Comparison of ENCODE assay signal across 8 cellular contexts in the genomic region with DNA sequence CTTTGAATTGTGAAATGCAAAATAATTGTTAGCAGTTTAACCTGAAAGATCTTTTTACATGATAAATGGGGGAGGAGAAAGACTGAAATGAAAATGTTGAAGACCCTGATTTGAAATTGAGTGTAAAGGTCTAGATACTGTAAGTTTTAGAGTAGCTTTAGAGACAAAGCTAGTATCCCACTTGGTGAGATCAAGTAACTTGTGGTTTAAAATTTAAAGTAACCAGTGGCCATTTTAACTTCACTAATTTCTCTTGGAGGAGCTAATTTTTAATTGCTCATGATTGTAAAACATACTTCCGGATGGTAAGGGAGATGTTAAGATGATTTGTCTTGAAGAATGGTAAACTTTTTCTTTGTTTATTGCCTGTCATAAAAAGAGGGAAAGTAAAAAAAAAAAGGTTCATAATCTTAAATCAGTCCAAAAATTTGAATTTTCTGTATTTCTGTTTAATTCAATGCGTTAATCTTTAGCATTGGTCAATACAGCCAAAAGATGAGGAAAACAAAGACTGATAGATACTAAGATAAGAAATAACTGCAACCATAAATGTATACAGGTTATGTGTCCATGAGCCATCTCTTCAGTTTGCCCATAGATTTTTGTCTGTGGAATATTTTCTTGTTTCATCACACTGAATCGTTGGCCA. TPM values are rescaled to one million over a fixed set of nuclear protein-coding genes. Genes with fewer than 3 reads are reported as not detected.
DNase-seq lines count a peak whose midpoint lies in the region; FAIRE-seq and TF ChIP-seq lines count a peak whose summit lies in the region.

No MANE protein-coding gene starts in this region.

- FAIRE-seq in kidney (lab: Jason Lieb, UNC), result peak; percentile 42

- H3K36me3 ChIP-seq in HAP-1 (replicated peaks) (peaks cover 59% of the 10 kb centered on the region), kidney (ENCODE audit: control insufficient read depth in 1 of 2, insufficient read depth in 2 of 2, low read length in 2 of 2) (peaks cover 6 to 7% of the 10 kb centered on the region in 2 donors)

- H3K9ac ChIP-seq in kidney (ENCODE audit: low read length in 2 of 2), result peak overlapping the region; percentile 88 to 97

- peaks cover 60% of the 10 kb centered on the region for H3K4me1 Mint-ChIP-seq in activated T-helper 2 cell treated with anti-CD3 and anti-CD28 coated beads, Interferon-gamma antibody, Interleukin-2, Interleukin-4, amounts not matched to agents 10 μg/mL and 5 μg/mL and 100 μg/mL, durations not matched to agents 14 hours and 24 hours and 36 hours (ENCODE audit: low read depth)

- intact Hi-C loops in activated T-helper 2 cell treated with anti-CD3 and anti-CD28 coated beads, Interferon-gamma antibody, Interleukin-2, Interleukin-4, amounts not matched to agents 10 μg/mL and 5 μg/mL and 100 μg/mL, durations not matched to agents 14 hours and 24 hours and 36 hours (cut with micrococcal nuclease), result loop anchor here (5.0 kb wide), 1 partner anchor 32 kb away; no protein-coding TSS in a partner anchor
- intact Hi-C loops in kidney (cut with DNase I), result no loop called here

- peak overlapping the region; percentile 97 to 99 for H3K27ac ChIP-seq in kidney (ENCODE audit: low read depth in 2 of 2, low read length in 2 of 2)

- H3K4me3 Mint-ChIP-seq in activated T-helper 2 cell treated with anti-CD3 and anti-CD28 coated beads, Interferon-gamma antibody, Interleukin-2, Interleukin-4, amounts not matched to agents 10 μg/mL and 5 μg/mL and 100 μg/mL, durations not matched to agents 14 hours and 24 hours and 36 hours (ENCODE audit: low read depth), result peak overlapping the region; percentile 91

- no peaks in the 10 kb centered on the region for H3K9me3 Mint-ChIP-seq in activated T-helper 2 cell treated with anti-CD3 and anti-CD28 coated beads, Interferon-gamma antibody, Interleukin-2, Interleukin-4, amounts not matched to agents 10 μg/mL and 5 μg/mL and 100 μg/mL, durations not matched to agents 14 hours and 24 hours and 36 hours

- DNase-seq in A172 (ENCODE audit: low spot score), result peak; percentile 30
- DNase-seq in HAP-1 (ENCODE audit: low spot score in 2 of 2), result no peak
- no peak for DNase-seq in activated T-helper 2 cell treated with anti-CD3 and anti-CD28 coated beads, Interferon-gamma antibody, Interleukin-2, Interleukin-4, amounts not matched to agents 10 μg/mL and 5 μg/mL and 100 μg/mL, durations not matched to agents 14 hours and 24 hours and 36 hours (ENCODE audit: low spot score)
- DNase-seq in kidney, result no peak
- peak; percentile 71 for DNase-seq in superior temporal gyrus (ENCODE audit: extremely low spot score)
- no peak for DNase-seq in NCI-H446 treated with DMSO at 0.1 percent for 48 hours (lab: John Stamatoyannopoulos, UW)
- no peak for DNase-seq in stimulated activated CD4-positive, alpha-beta T cell treated with anti-CD3 and anti-CD28 coated beads, Interleukin-4, amount 100 ng/mL, for 4 hours
- no peak for DNase-seq in GDM1 (lab: John Stamatoyannopoulos, UW)

- H3K9me3 ChIP-seq in HAP-1 (no peaks in the 10 kb centered on the region), kidney (ENCODE audit: control insufficient read depth in 1 of 2, low read length in 2 of 2) (no peaks in the 10 kb centered on the region)

- no peaks in the 10 kb centered on the region for H3K27me3 ChIP-seq in HAP-1 (ENCODE audit: low read depth)

- in situ Hi-C loops in HAP-1 (cut with MboI; ENCODE audit: low sequenced_read_pairs), result loop anchor here (5.0 kb wide), 1 partner anchor 68 kb away; no protein-coding TSS in a partner anchor

- TF ChIP-seq CTCF in kidney (IDR thresholded peaks at IDR 0.05; ENCODE audit: borderline replicate concordance, extremely low read depth, insufficient read depth), result no peak

- peaks cover 47% of the 10 kb centered on the region for H3K4me1 ChIP-seq in HAP-1
- H3K4me1 ChIP-seq in kidney (ENCODE audit: control insufficient read depth in 1 of 2, insufficient read depth in 1 of 2, low read depth in 1 of 2, low read length in 2 of 2), result peaks cover 7 to 11% of the 10 kb centered on the region in 2 donors

- peak overlapping the region; percentile 98 for H3K27ac Mint-ChIP-seq in activated T-helper 2 cell treated with anti-CD3 and anti-CD28 coated beads, Interferon-gamma antibody, Interleukin-2, Interleukin-4, amounts not matched to agents 10 μg/mL and 5 μg/mL and 100 μg/mL, durations not matched to agents 14 hours and 24 hours and 36 hours

- H3K36me3 Mint-ChIP-seq in activated T-helper 2 cell treated with anti-CD3 and anti-CD28 coated beads, Interferon-gamma antibody, Interleukin-2, Interleukin-4, amounts not matched to agents 10 μg/mL and 5 μg/mL and 100 μg/mL, durations not matched to agents 14 hours and 24 hours and 36 hours (ENCODE audit: low read depth), result peaks cover 59% of the 10 kb centered on the region

- H3K4me3 ChIP-seq in HAP-1, result peak overlapping the region; percentile 58
- H3K4me3 ChIP-seq in kidney (ENCODE audit: low read length in 2 of 2), result peak overlapping the region; percentile 78 to 83

- H3K27me3 Mint-ChIP-seq in activated T-helper 2 cell treated with anti-CD3 and anti-CD28 coated beads, Interferon-gamma antibody, Interleukin-2, Interleukin-4, amounts not matched to agents 10 μg/mL and 5 μg/mL and 100 μg/mL, durations not matched to agents 14 hours and 24 hours and 36 hours (ENCODE audit: low read depth), result no peaks in the 10 kb centered on the region

RNA-seq across cellular contexts. Expression of a gene that starts 15.2 kb away (rescaled TPM):
- total RNA-seq in A172 (2014; rRNA removed; shearing (Covaris generic)), result 21.2 and 22.8 TPM in 2 replicates
- total RNA-seq in activated T-helper 2 cell treated with anti-CD3 and anti-CD28 coated beads, Interferon-gamma antibody, Interleukin-2, Interleukin-4, amounts not matched to agents 10 μg/mL and 5 μg/mL and 100 μg/mL, durations not matched to agents 14 hours and 24 hours and 36 hours, result 105 and 111 TPM in 2 replicates
- 137 TPM for total RNA-seq in kidney
- polyA plus RNA-seq in kidney (ENCODE audit: insufficient read depth, low read depth, low replicate concordance), result 22.5 TPM

Comparison
In these comparisons a context has a peak if more than half of its experiments do, and no peak if none do; other contexts are left out.
1. DNase-seq: peak in A172 (single experiment) and superior temporal gyrus (single experiment); none in HAP-1 (0 of 2), activated T-helper 2 cell treated with anti-CD3 and anti-CD28 coated beads, Interferon-gamma antibody, Interleukin-2, Interleukin-4, amounts not matched to agents 10 μg/mL and 5 μg/mL and 100 μg/mL, durations not matched to agents 14 hours and 24 hours and 36 hours (single experiment), kidney (single experiment), NCI-H446 treated with DMSO at 0.1 percent for 48 hours (single experiment), stimulated activated CD4-positive, alpha-beta T cell treated with anti-CD3 and anti-CD28 coated beads, Interleukin-4, amount 100 ng/mL, for 4 hours (0 of 2) and GDM1 (single experiment).